In genomic region chr12:104714369-104714768, GRCh38 we compare ENCODE assay signal across 13 cellular contexts.
DNase-seq lines count a peak whose midpoint lies in the region; ATAC-seq and TF ChIP-seq lines count a peak whose summit lies in the region.
"Had no signal": no experiment of that assay in that cellular context is flagged by ENCODE, and none has a peak within 500 bp of the region (broad histone marks: within the 10 kb centered on the region; RNA-seq: fewer than 3 reads in every experiment).

No MANE protein-coding gene starts in this region.

- H3K27ac Mint-ChIP-seq in activated CD4-positive, alpha-beta T cell treated with anti-CD3 and anti-CD28 coated beads, Interleukin-2, amount 10 ng/mL, durations not matched to agents 24 days and 14 days = peak overlapping the region; percentile 19
- peak overlapping the region; percentile 4 to 36 for H3K27ac Mint-ChIP-seq in T-cell
- H3K27ac Mint-ChIP-seq in effector memory CD8-positive, alpha-beta T cell = peak overlapping the region; percentile 63 to 75
- peak overlapping the region; percentile 53 for H3K27ac Mint-ChIP-seq in stimulated activated effector memory CD8-positive, alpha-beta T cell treated with anti-CD3 and anti-CD28 coated beads, Interleukin-12 subunit alpha, Interleukin-12 subunit beta, amount 100 ng/mL, for 72 hours

- no peaks in the 10 kb centered on the region for H3K27me3 Mint-ChIP-seq in activated CD4-positive, alpha-beta T cell treated with anti-CD3 and anti-CD28 coated beads, Interleukin-2, amount 10 ng/mL, durations not matched to agents 24 days and 14 days
- no peaks in the 10 kb centered on the region for H3K27me3 Mint-ChIP-seq in T-cell
- no peaks in the 10 kb centered on the region for H3K27me3 Mint-ChIP-seq in effector memory CD8-positive, alpha-beta T cell

- intact Hi-C loops in activated CD4-positive, alpha-beta T cell treated with anti-CD3 and anti-CD28 coated beads, Interleukin-2, amount 10 ng/mL, durations not matched to agents 24 days and 14 days (cut with micrococcal nuclease) = no loop called here

- H3K36me3 Mint-ChIP-seq in activated CD4-positive, alpha-beta T cell treated with anti-CD3 and anti-CD28 coated beads, Interleukin-2, amount 10 ng/mL, durations not matched to agents 24 days and 14 days (ENCODE audit: low read depth) = no peaks in the 10 kb centered on the region
- no peaks in the 10 kb centered on the region for H3K36me3 Mint-ChIP-seq in T-cell
- no peaks in the 10 kb centered on the region for H3K36me3 Mint-ChIP-seq in effector memory CD8-positive, alpha-beta T cell (ENCODE audit: insufficient read depth)
- H3K36me3 Mint-ChIP-seq in stimulated activated effector memory CD8-positive, alpha-beta T cell treated with anti-CD3 and anti-CD28 coated beads, Interleukin-12 subunit alpha, Interleukin-12 subunit beta, amount 100 ng/mL, for 72 hours = peaks cover under 1% of the 10 kb centered on the region

- POLR2A ChIA-PET in T-cell (lab: Charles Lee) = no interaction called here

- TF ChIP-seq POLR2A in GM18505 (IDR thresholded peaks at IDR 0.05; ENCODE audit: borderline replicate concordance, extremely low read depth, insufficient read depth, insufficient read length) = no peak

- no peak for ATAC-seq in T-cell (replicated peaks in 1 of 4)
- no peak for ATAC-seq in effector memory CD8-positive, alpha-beta T cell (replicated peaks)
- ATAC-seq in stimulated activated effector memory CD8-positive, alpha-beta T cell treated with anti-CD3 and anti-CD28 coated beads, Interleukin-12 subunit alpha, Interleukin-12 subunit beta, amount 100 ng/mL, for 72 hours = no peak
- no peak for ATAC-seq in GM18505 (IDR thresholded peaks at IDR 0.05; ENCODE audit: unreplicated experiment)

- no peaks in the 10 kb centered on the region for H3K9me3 Mint-ChIP-seq in activated CD4-positive, alpha-beta T cell treated with anti-CD3 and anti-CD28 coated beads, Interleukin-2, amount 10 ng/mL, durations not matched to agents 24 days and 14 days
- no peaks in the 10 kb centered on the region for H3K9me3 Mint-ChIP-seq in T-cell
- H3K9me3 Mint-ChIP-seq in effector memory CD8-positive, alpha-beta T cell = no peaks in the 10 kb centered on the region
- no peaks in the 10 kb centered on the region for H3K9me3 Mint-ChIP-seq in stimulated activated effector memory CD8-positive, alpha-beta T cell treated with anti-CD3 and anti-CD28 coated beads, Interleukin-12 subunit alpha, Interleukin-12 subunit beta, amount 100 ng/mL, for 72 hours

- CTCF ChIA-PET in T-cell (lab: Charles Lee) = interaction anchor here in 1 of 2 donors (1.0 kb wide), 1 partner anchor 12 kb away, joined by 3 read pairs; no protein-coding TSS in a partner anchor

- H3K4me1 Mint-ChIP-seq in activated CD4-positive, alpha-beta T cell treated with anti-CD3 and anti-CD28 coated beads, Interleukin-2, amount 10 ng/mL, durations not matched to agents 24 days and 14 days = peaks cover 38% of the 10 kb centered on the region
- H3K4me1 Mint-ChIP-seq in T-cell = peaks cover 30 to 62% (median 53%) of the 10 kb centered on the region in 3 donors
- H3K4me1 Mint-ChIP-seq in effector memory CD8-positive, alpha-beta T cell (ENCODE audit: low read depth in 2 of 2) = peaks cover 40 to 55% of the 10 kb centered on the region in 2 donors
- H3K4me1 Mint-ChIP-seq in stimulated activated effector memory CD8-positive, alpha-beta T cell treated with anti-CD3 and anti-CD28 coated beads, Interleukin-12 subunit alpha, Interleukin-12 subunit beta, amount 100 ng/mL, for 72 hours = peaks cover 33% of the 10 kb centered on the region

- H3K4me3 Mint-ChIP-seq in activated CD4-positive, alpha-beta T cell treated with anti-CD3 and anti-CD28 coated beads, Interleukin-2, amount 10 ng/mL, durations not matched to agents 24 days and 14 days = no peak overlapping the region
- H3K4me3 Mint-ChIP-seq in T-cell = no peak overlapping the region
- H3K4me3 Mint-ChIP-seq in effector memory CD8-positive, alpha-beta T cell = no peak overlapping the region
- no peak overlapping the region for H3K4me3 Mint-ChIP-seq in stimulated activated effector memory CD8-positive, alpha-beta T cell treated with anti-CD3 and anti-CD28 coated beads, Interleukin-12 subunit alpha, Interleukin-12 subunit beta, amount 100 ng/mL, for 72 hours

- DNase-seq in activated CD4-positive, alpha-beta T cell treated with anti-CD3 and anti-CD28 coated beads, Interleukin-2, amount 10 ng/mL, durations not matched to agents 24 days and 14 days = no peak
- no peak for DNase-seq in activated CD4-positive, alpha-beta T cell treated with anti-CD3 and anti-CD28 coated beads for 4 hours
- DNase-seq in T-cell = no peak
- DNase-seq in effector memory CD8-positive, alpha-beta T cell = no peak
- no peak for DNase-seq in stimulated activated effector memory CD8-positive, alpha-beta T cell treated with anti-CD3 and anti-CD28 coated beads, Interleukin-12 subunit alpha, Interleukin-12 subunit beta, amount 100 ng/mL, for 72 hours (ENCODE audit: low spot score in 2 of 2)
- no peak for DNase-seq in islet precursor cell
- DNase-seq in superior temporal gyrus (ENCODE audit: extremely low spot score) = no peak
- DNase-seq: EL, MG63, NCI-H1092 treated with DMSO at 0.1 percent for 48 hours, NCI-H1694 treated with DMSO at 0.1 percent for 48 hours, NCI-H82 had no signal

Comparison
In these comparisons a context has a peak if more than half of its experiments do, and no peak if none do; other contexts are left out.
1. H3K27ac Mint-ChIP-seq: peak in every context shown above with its lines; median percentile 69 in effector memory CD8-positive, alpha-beta T cell; 53 in stimulated activated effector memory CD8-positive, alpha-beta T cell treated with anti-CD3 and anti-CD28 coated beads, Interleukin-12 subunit alpha, Interleukin-12 subunit beta, amount 100 ng/mL, for 72 hours; 20 in T-cell; 19 in activated CD4-positive, alpha-beta T cell treated with anti-CD3 and anti-CD28 coated beads, Interleukin-2, amount 10 ng/mL, durations not matched to agents 24 days and 14 days.